In genomic region chr11:107457205-107457557, GRCh38 we compare ENCODE assay signal across 8 cellular contexts. TPM values are rescaled to one million over a fixed set of nuclear protein-coding genes. Genes with fewer than 3 reads are reported as not detected.
DNase-seq lines count a peak whose midpoint lies in the region; ATAC-seq and TF ChIP-seq lines count a peak whose summit lies in the region.

No MANE protein-coding gene starts in this region.

- H3K27me3 ChIP-seq in PC-3 (ENCODE audit: low read length): no peaks in the 10 kb centered on the region
- H3K27me3 ChIP-seq in mesenchymal stem cell (ENCODE audit: control insufficient read depth in 1 of 2, insufficient read depth in 1 of 2, low read length in 2 of 2): no peaks in the 10 kb centered on the region
- H3K27me3 ChIP-seq in uterus: no peaks in the 10 kb centered on the region

- H3K4me1 ChIP-seq in PC-3 (ENCODE audit: insufficient read depth, low read length) (peaks cover 14% of the 10 kb centered on the region), mesenchymal stem cell (ENCODE audit: control insufficient read depth, insufficient read depth, low read depth, low read length) (no peaks in the 10 kb centered on the region), uterus (no peaks in the 10 kb centered on the region)

- no peak overlapping the region for H2AK5ac ChIP-seq in mesenchymal stem cell (ENCODE audit: low read length, severe bottlenecking)

- H3K9me3 ChIP-seq in PC-3 (ENCODE audit: low read length): no peaks in the 10 kb centered on the region
- no peaks in the 10 kb centered on the region for H3K9me3 ChIP-seq in mesenchymal stem cell (ENCODE audit: control insufficient read depth, low read length)
- H3K9me3 ChIP-seq in uterus: no peaks in the 10 kb centered on the region

- H3K4me2 ChIP-seq in PC-3 (ENCODE audit: low read length): peak overlapping the region; percentile 94
- peak overlapping the region; percentile 81 for H3K4me2 ChIP-seq in mesenchymal stem cell (ENCODE audit: low read length, poor library complexity, severe bottlenecking)

- H3K4me3 ChIP-seq in PC-3 (ENCODE audit: low read length) (peak overlapping the region; percentile 90), choroid plexus epithelial cell (ENCODE audit: low read depth, low read length) (peak overlapping the region; percentile 86), mesenchymal stem cell (ENCODE audit: insufficient read depth in 1 of 2, low read depth in 1 of 2, low read length in 2 of 2) (peak overlapping the region; percentile 61 to 99), uterus (peak overlapping the region; percentile 71 to 75)

- no peaks in the 10 kb centered on the region for H3F3A ChIP-seq in PC-3 (ENCODE audit: low read length, unreplicated experiment)

- intact Hi-C loops in PC-3 (cut with micrococcal nuclease): loop anchor here (1.0 kb wide), 1 partner anchor 36 kb away; no protein-coding TSS in a partner anchor
- intact Hi-C loops in uterus (cut with DNase I; ENCODE audit: low total_unique reads): no loop called here

- H3K14ac ChIP-seq in mesenchymal stem cell (ENCODE audit: low read length in 2 of 2): no peak overlapping the region

- H3K79me2 ChIP-seq in PC-3 (ENCODE audit: low read length): peaks cover 22% of the 10 kb centered on the region

- TF ChIP-seq POLR2A in uterus (IDR thresholded peaks at IDR 0.05): no peak

- TF ChIP-seq CTCF in PC-3 (conservative IDR thresholded peaks at IDR 0.05; ENCODE audit: low read depth, low read length) (no peak), choroid plexus epithelial cell (conservative IDR thresholded peaks at IDR 0.05; ENCODE audit: low read depth, low read length) (no peak), uterus (IDR thresholded peaks at IDR 0.05) (no peak)

- H3K27ac ChIP-seq in PC-3 (ENCODE audit: low read length) (no peak overlapping the region), mesenchymal stem cell (ENCODE audit: low read length, poor library complexity, severe bottlenecking) (peak overlapping the region; percentile 11), uterus (peak overlapping the region; percentile 77 to 95)

- H3K79me1 ChIP-seq in mesenchymal stem cell (replicated peaks; ENCODE audit: low read length, poor library complexity, severe bottlenecking): peaks cover 9% of the 10 kb centered on the region

- ATAC-seq in HG02852 (IDR thresholded peaks at IDR 0.05; ENCODE audit: unreplicated experiment) (peak; percentile 46), PC-3 (peak; percentile 61)

- TSS peak; percentile 84 for BruUV-seq in PC-3 (replicated peaks; lab: Mats Ljungman, UMichigan)

- no peak overlapping the region for H3K23ac ChIP-seq in mesenchymal stem cell (ENCODE audit: low read length in 2 of 2)

- H3K18ac ChIP-seq in mesenchymal stem cell (ENCODE audit: low read depth in 1 of 2, low read length in 2 of 2): no peak overlapping the region

- peak in 2 of 3 donors; percentile 1 to 3 for DNase-seq in stimulated activated CD4-positive, alpha-beta T cell treated with anti-CD3 and anti-CD28 coated beads, Interleukin-12 subunit alpha, Interleukin-12 subunit beta, amount 100 ng/mL, for 48 hours (ENCODE audit: low read depth in 2 of 3, low spot score in 1 of 3)
- DNase-seq in stimulated activated CD4-positive, alpha-beta T cell treated with anti-CD3 and anti-CD28 coated beads, Interleukin-12 subunit alpha, Interleukin-12 subunit beta, amount 100 ng/mL, for 4 hours: no peak
- DNase-seq in PC-3 (no peak), choroid plexus epithelial cell (ENCODE audit: low read depth) (peak; percentile 15), mesenchymal stem cell (no peak), uterus (no peak), nucleus accumbens (lab: John Stamatoyannopoulos, UW) (no peak)

- H3K9me2 ChIP-seq in PC-3 (replicated peaks; ENCODE audit: low read length): no peaks in the 10 kb centered on the region

- H2BK15ac ChIP-seq in mesenchymal stem cell (ENCODE audit: low read depth, poor library complexity, severe bottlenecking): no peak overlapping the region

- no peak overlapping the region for H4K91ac ChIP-seq in mesenchymal stem cell (ENCODE audit: low read length)

- no peak overlapping the region for H2BK120ac ChIP-seq in mesenchymal stem cell (ENCODE audit: low read depth, low read length)

- POLR2A ChIA-PET in PC-3 (lab: Charles Lee; ENCODE audit: unreplicated experiment): interaction anchor here (0.6 to 1.0 kb wide), 2 partner anchors 17 to 106 kb away, joined by 3 to 4 read pairs; no protein-coding TSS in a partner anchor

- peak overlapping the region in 1 of 2 experiments; percentile 89 for H3K4ac ChIP-seq in mesenchymal stem cell (ENCODE audit: low read depth in 1 of 2, low read length in 2 of 2)

- H3K36me3 ChIP-seq in PC-3 (ENCODE audit: low read depth, low read length) (peaks cover 12% of the 10 kb centered on the region; the same call in 1 of the 2 replicates), mesenchymal stem cell (ENCODE audit: control insufficient read depth in 1 of 2, insufficient read depth in 2 of 2, low read depth in 1 of 2, low read length in 2 of 2) (peaks cover 10 to 21% of the 10 kb centered on the region in 2 experiments), uterus (no peaks in the 10 kb centered on the region)

- CTCF ChIA-PET in PC-3 (lab: Charles Lee): interaction anchor here (0.6 kb wide), 1 partner anchor 226 kb away, joined by 3 read pairs; no protein-coding TSS in a partner anchor

- peak overlapping the region; percentile 82 for H3K9ac ChIP-seq in PC-3 (ENCODE audit: low read length)
- peak overlapping the region; percentile 98 for H3K9ac ChIP-seq in mesenchymal stem cell (ENCODE audit: low read length)

- H4K8ac ChIP-seq in mesenchymal stem cell (ENCODE audit: low read length): peak overlapping the region; percentile 10

- no peaks in the 10 kb centered on the region for H4K20me1 ChIP-seq in PC-3 (ENCODE audit: low read length)

- H2AFZ ChIP-seq in PC-3 (ENCODE audit: low read length): peak overlapping the region; percentile 87
- H2AFZ ChIP-seq in mesenchymal stem cell (ENCODE audit: low read depth, low read length): peak overlapping the region; percentile 77

- H2BK12ac ChIP-seq in mesenchymal stem cell (ENCODE audit: low read length in 2 of 2): no peak overlapping the region

- WGBS in mesenchymal stem cell: 2% methylated on average over 5 of the region's 6 CpGs

- no peak overlapping the region for H2BK5ac ChIP-seq in mesenchymal stem cell (ENCODE audit: low read depth, low read length, poor library complexity, severe bottlenecking)

RNA-seq across cellular contexts. Expression of gene CWF19L2, which starts 0.4 kb away (rescaled TPM):
- total RNA-seq in PC-3 (2014; rRNA removed) (8.6 and 13.0 TPM in 2 replicates), uterus (10 to 100 TPM; 16.1 to 41.0 (median 27.8) TPM)
- polyA plus RNA-seq in mesenchymal stem cell (2013, experiment 1 of 2): 5.9 TPM
- 5.8 TPM for polyA plus RNA-seq in mesenchymal stem cell (2013, experiment 2 of 2)

Comparison
In these comparisons a context has a peak if more than half of its experiments do, and no peak if none do; other contexts are left out.
1. DNase-seq: peak in stimulated activated CD4-positive, alpha-beta T cell treated with anti-CD3 and anti-CD28 coated beads, Interleukin-12 subunit alpha, Interleukin-12 subunit beta, amount 100 ng/mL, for 48 hours (2 of 3) and choroid plexus epithelial cell (single experiment); none in stimulated activated CD4-positive, alpha-beta T cell treated with anti-CD3 and anti-CD28 coated beads, Interleukin-12 subunit alpha, Interleukin-12 subunit beta, amount 100 ng/mL, for 4 hours (single experiment), PC-3 (single experiment), mesenchymal stem cell (single experiment), uterus (0 of 2) and nucleus accumbens (0 of 56).
2. Peak in every context shown above with its lines, with median percentiles within 50 percentile points of each other: H3K4me3 ChIP-seq.